Comparison of ENCODE assay signal across 11 cellular contexts in the genomic region with DNA sequence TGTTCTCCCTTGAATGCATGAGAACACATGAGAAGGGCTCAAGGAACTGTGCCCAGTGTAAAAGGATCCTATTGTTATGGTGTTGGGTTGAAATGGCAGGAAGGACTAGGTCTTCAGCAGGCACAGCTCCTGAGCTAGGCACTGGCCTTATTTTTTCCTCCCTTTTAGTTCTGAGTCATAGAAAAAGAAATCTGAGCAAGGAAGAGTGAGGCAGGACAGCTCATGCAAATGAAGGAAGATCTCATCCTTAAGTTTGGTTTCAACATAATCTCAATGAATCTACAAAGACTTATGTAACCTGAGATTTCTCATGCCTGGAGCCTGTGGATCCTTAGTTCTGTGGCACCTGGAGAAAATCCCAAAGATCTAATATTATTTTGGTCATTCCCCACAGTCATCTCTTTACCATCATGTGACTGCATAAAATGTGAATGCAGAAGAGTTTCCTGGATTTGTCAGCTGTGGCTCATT.
DNase-seq lines count a peak whose midpoint lies in the region; ATAC-seq and TF ChIP-seq lines count a peak whose summit lies in the region.
"Had no signal": no experiment of that assay in that cellular context is flagged by ENCODE, and none has a peak within 500 bp of the region (broad histone marks: within the 10 kb centered on the region; RNA-seq: fewer than 3 reads in every experiment).

No MANE protein-coding gene starts in this region.

- H3K4me3 ChIP-seq in GM23338 = no peak overlapping the region
- H3K4me3 ChIP-seq in RWPE2 (ENCODE audit: severe bottlenecking) = no peak overlapping the region
- H3K4me3 ChIP-seq in fibroblast of pulmonary artery (replicated peaks; ENCODE audit: low read depth, low read length) = no peak overlapping the region
- no peak overlapping the region for H3K4me3 ChIP-seq in skeletal muscle satellite cell (ENCODE audit: low read length)
- H3K4me3 ChIP-seq in left ventricle myocardium inferior = no peak overlapping the region
- H3K4me3 ChIP-seq: ascending aorta had no signal

- H4K20me1 ChIP-seq in GM23338 (replicated peaks; ENCODE audit: insufficient read depth) = no peaks in the 10 kb centered on the region

- TF ChIP-seq CTCF in GM23338 (conservative IDR thresholded peaks at IDR 0.05; ENCODE audit: low read depth in 2 of 2) = no peak
- no peak for TF ChIP-seq CTCF in RWPE2 (IDR thresholded peaks at IDR 0.05; ENCODE audit: poor library complexity, severe bottlenecking)
- TF ChIP-seq CTCF in fibroblast of pulmonary artery (IDR thresholded peaks at IDR 0.05; ENCODE audit: low read length, missing control alignments) = no peak
- no peak for TF ChIP-seq CTCF in left ventricle myocardium inferior (IDR thresholded peaks at IDR 0.05; ENCODE audit: borderline replicate concordance)
- no peak for TF ChIP-seq CTCF in GM20000 (IDR thresholded peaks at IDR 0.05; ENCODE audit: extremely low read depth, missing control alignments)

- H3K36me3 Mint-ChIP-seq in GM23338 (ENCODE audit: low read depth) = no peaks in the 10 kb centered on the region; the same call in 2 of the 3 replicates

- no peaks in the 10 kb centered on the region for H3F3A ChIP-seq in GM23338 (replicated peaks; ENCODE audit: low read depth)

- H3K4me1 Mint-ChIP-seq in GM23338 = peaks cover 10% of the 10 kb centered on the region

- intact Hi-C loops in left ventricle myocardium inferior (cut with micrococcal nuclease) = no loop called here

- H3K36me3 ChIP-seq in GM23338 (ENCODE audit: insufficient read depth) = no peaks in the 10 kb centered on the region
- H3K36me3 ChIP-seq in RWPE2 (ENCODE audit: low read depth) = no peaks in the 10 kb centered on the region
- no peaks in the 10 kb centered on the region for H3K36me3 ChIP-seq in skeletal muscle satellite cell (ENCODE audit: insufficient read depth, low read length)
- H3K36me3 ChIP-seq in left ventricle myocardium inferior = no peaks in the 10 kb centered on the region
- H3K36me3 ChIP-seq: ascending aorta had no signal

- no peaks in the 10 kb centered on the region for H3K9me2 ChIP-seq in GM23338 (ENCODE audit: insufficient read depth)

- H3K4me1 ChIP-seq in GM23338 (ENCODE audit: insufficient read depth) = peaks cover 7% of the 10 kb centered on the region; the same call in 1 of the 2 replicates
- H3K4me1 ChIP-seq in RWPE2 (ENCODE audit: insufficient read depth, poor library complexity, severe bottlenecking) = peaks cover 12% of the 10 kb centered on the region
- peaks cover 9% of the 10 kb centered on the region for H3K4me1 ChIP-seq in skeletal muscle satellite cell (ENCODE audit: control insufficient read depth, insufficient read depth, low read length)
- H3K4me1 ChIP-seq in left ventricle myocardium inferior = no peaks in the 10 kb centered on the region
- H3K4me1 ChIP-seq: ascending aorta had no signal

- H3K27me3 Mint-ChIP-seq in GM23338 (ENCODE audit: insufficient read depth, low read depth, poor library complexity) = no peaks in the 10 kb centered on the region
- H3K27me3 Mint-ChIP-seq: naive thymus-derived CD8-positive, alpha-beta T cell had no signal

- no peak overlapping the region for H3K9ac ChIP-seq in skeletal muscle satellite cell (ENCODE audit: low read depth, low read length)

- peak overlapping the region; percentile 9; the same call in 1 of the 2 replicates for H2AFZ ChIP-seq in GM23338

- DNase-seq in GM23338 (ENCODE audit: low spot score) = no peak
- DNase-seq in RWPE2 (ENCODE audit: low spot score) = no peak
- DNase-seq in fibroblast of pulmonary artery (ENCODE audit: low read depth) = peak; percentile 33
- no peak for DNase-seq in left ventricle myocardium inferior
- DNase-seq in GM20000 (ENCODE audit: low spot score) = no peak
- DNase-seq: islet precursor cell; naive thymus-derived CD8-positive, alpha-beta T cell; NCI-H2171 treated with DMSO at 0.1 percent for 48 hours had no signal

- H3K27ac ChIP-seq in GM23338 (ENCODE audit: low read depth) (no peak overlapping the region), RWPE2 (ENCODE audit: poor library complexity, severe bottlenecking) (peak overlapping the region; percentile 34), left ventricle myocardium inferior (replicated peaks) (no peak overlapping the region)
- H3K27ac ChIP-seq: ascending aorta had no signal

- no peak overlapping the region for H3K4me2 ChIP-seq in GM23338
- H3K4me2 ChIP-seq in skeletal muscle satellite cell (ENCODE audit: low read length) = peak overlapping the region; percentile 12

- no peak overlapping the region for H3K4me3 Mint-ChIP-seq in GM23338
- H3K4me3 Mint-ChIP-seq: naive thymus-derived CD8-positive, alpha-beta T cell had no signal

- peaks cover 2% of the 10 kb centered on the region; the same call in 1 of the 3 replicates for H3K9me3 Mint-ChIP-seq in GM23338

- ATAC-seq in GM23338 (peak; percentile 40; the same call in 1 of the 3 replicates), RWPE2 (ENCODE audit: low read depth) (peak; percentile 92), GM19395 (IDR thresholded peaks at IDR 0.05; ENCODE audit: unreplicated experiment) (no peak)
- ATAC-seq: naive thymus-derived CD8-positive, alpha-beta T cell had no signal

- H3K27ac Mint-ChIP-seq in GM23338 = no peak overlapping the region

- H3K27me3 ChIP-seq in GM23338 (ENCODE audit: insufficient read depth) (no peaks in the 10 kb centered on the region), RWPE2 (ENCODE audit: insufficient read depth, poor library complexity, severe bottlenecking) (no peaks in the 10 kb centered on the region), skeletal muscle satellite cell (ENCODE audit: control insufficient read depth, insufficient read depth, low read length) (no peaks in the 10 kb centered on the region), left ventricle myocardium inferior (ENCODE audit: low read depth) (no peaks in the 10 kb centered on the region)
- H3K27me3 ChIP-seq: ascending aorta had no signal

- H3K9me3 ChIP-seq in RWPE2 (ENCODE audit: severe bottlenecking) = peaks cover 3% of the 10 kb centered on the region
- H3K9me3 ChIP-seq in skeletal muscle satellite cell (replicated peaks; ENCODE audit: low read length) = no peaks in the 10 kb centered on the region
- H3K9me3 ChIP-seq in left ventricle myocardium inferior (replicated peaks) = peaks cover 4% of the 10 kb centered on the region

- H3K79me2 ChIP-seq in GM23338 (replicated peaks; ENCODE audit: insufficient read depth) = no peaks in the 10 kb centered on the region

TF ChIP-seq in GM23338, 12 proteins besides CTCF, POLR2A, EP300 and RAD21 (continues in another document):
- TF ChIP-seq STAT1 (IDR thresholded peaks at IDR 0.05; ENCODE audit: unreplicated experiment) (no peak), EZH2phosphoT487 (IDR thresholded peaks at IDR 0.05; ENCODE audit: unreplicated experiment) (no peak), NANOG (IDR thresholded peaks at IDR 0.05; ENCODE audit: borderline replicate concordance) (no peak), CREB1 (CRISPR knock-in tag; IDR thresholded peaks at IDR 0.05; ENCODE audit: low read depth) (no peak), JUNB (IDR thresholded peaks at IDR 0.05; ENCODE audit: unreplicated experiment) (no peak), ZNF114 (CRISPR knock-in tag; IDR thresholded peaks at IDR 0.05) (no peak), EZH2 (IDR thresholded peaks at IDR 0.05; ENCODE audit: low read depth, unreplicated experiment) (no peak), ZNF331 (CRISPR knock-in tag; IDR thresholded peaks at IDR 0.05; ENCODE audit: low read depth) (no peak), POLR2AphosphoS5 (IDR thresholded peaks at IDR 0.05; ENCODE audit: low read depth) (no peak)
- TF ChIP-seq, protein P1, sequence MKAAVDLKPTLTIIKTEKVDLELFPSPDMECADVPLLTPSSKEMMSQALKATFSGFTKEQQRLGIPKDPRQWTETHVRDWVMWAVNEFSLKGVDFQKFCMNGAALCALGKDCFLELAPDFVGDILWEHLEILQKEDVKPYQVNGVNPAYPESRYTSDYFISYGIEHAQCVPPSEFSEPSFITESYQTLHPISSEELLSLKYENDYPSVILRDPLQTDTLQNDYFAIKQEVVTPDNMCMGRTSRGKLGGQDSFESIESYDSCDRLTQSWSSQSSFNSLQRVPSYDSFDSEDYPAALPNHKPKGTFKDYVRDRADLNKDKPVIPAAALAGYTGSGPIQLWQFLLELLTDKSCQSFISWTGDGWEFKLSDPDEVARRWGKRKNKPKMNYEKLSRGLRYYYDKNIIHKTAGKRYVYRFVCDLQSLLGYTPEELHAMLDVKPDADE (IDR thresholded peaks at IDR 0.05) = no peak
- TF ChIP-seq, protein P2, sequence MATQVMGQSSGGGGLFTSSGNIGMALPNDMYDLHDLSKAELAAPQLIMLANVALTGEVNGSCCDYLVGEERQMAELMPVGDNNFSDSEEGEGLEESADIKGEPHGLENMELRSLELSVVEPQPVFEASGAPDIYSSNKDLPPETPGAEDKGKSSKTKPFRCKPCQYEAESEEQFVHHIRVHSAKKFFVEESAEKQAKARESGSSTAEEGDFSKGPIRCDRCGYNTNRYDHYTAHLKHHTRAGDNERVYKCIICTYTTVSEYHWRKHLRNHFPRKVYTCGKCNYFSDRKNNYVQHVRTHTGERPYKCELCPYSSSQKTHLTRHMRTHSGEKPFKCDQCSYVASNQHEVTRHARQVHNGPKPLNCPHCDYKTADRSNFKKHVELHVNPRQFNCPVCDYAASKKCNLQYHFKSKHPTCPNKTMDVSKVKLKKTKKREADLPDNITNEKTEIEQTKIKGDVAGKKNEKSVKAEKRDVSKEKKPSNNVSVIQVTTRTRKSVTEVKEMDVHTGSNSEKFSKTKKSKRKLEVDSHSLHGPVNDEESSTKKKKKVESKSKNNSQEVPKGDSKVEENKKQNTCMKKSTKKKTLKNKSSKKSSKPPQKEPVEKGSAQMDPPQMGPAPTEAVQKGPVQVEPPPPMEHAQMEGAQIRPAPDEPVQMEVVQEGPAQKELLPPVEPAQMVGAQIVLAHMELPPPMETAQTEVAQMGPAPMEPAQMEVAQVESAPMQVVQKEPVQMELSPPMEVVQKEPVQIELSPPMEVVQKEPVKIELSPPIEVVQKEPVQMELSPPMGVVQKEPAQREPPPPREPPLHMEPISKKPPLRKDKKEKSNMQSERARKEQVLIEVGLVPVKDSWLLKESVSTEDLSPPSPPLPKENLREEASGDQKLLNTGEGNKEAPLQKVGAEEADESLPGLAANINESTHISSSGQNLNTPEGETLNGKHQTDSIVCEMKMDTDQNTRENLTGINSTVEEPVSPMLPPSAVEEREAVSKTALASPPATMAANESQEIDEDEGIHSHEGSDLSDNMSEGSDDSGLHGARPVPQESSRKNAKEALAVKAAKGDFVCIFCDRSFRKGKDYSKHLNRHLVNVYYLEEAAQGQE (IDR thresholded peaks at IDR 0.05; ENCODE audit: unreplicated experiment) = no peak
